ENCODE assay signal across 14 cellular contexts in the genomic region with DNA sequence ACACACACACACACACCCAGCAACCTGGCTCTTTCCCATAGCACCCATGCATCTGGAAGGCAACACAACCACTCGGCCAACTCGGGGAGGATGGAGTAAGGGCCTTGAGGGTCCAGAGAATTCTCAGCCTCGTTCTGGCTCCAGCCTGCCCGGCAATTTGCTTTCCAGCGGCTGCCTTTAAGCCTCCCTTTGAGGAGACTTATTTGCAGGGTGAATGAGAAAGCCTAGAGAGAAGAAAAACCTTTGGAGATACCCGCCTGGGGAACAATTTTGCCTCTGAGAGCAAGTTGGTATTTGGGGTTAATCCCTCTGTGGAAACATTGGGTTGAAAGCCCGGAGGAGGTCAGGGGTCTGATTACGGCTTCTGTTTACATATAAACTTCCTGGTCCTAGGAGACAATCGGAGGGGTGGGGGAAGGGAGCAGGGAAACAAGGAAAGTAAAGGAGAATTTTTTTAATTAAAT.
DNase-seq lines count a peak whose midpoint lies in the region; ATAC-seq and TF ChIP-seq lines count a peak whose summit lies in the region.
"Had no signal": no experiment of that assay in that cellular context is flagged by ENCODE, and none has a peak within 500 bp of the region (broad histone marks: within the 10 kb centered on the region; RNA-seq: fewer than 3 reads in every experiment).

No MANE protein-coding gene starts in this region.

- peak overlapping the region; percentile 91 for H3K27ac Mint-ChIP-seq in chondrocyte (ENCODE audit: unreplicated experiment)
- no peak overlapping the region for H3K27ac Mint-ChIP-seq in effector memory CD8-positive, alpha-beta T cell
- H3K27ac Mint-ChIP-seq: activated naive CD8-positive, alpha-beta T cell treated with anti-CD3 and anti-CD28 coated beads for 36 hours had no signal

- TF ChIP-seq CTCF in chondrocyte (IDR thresholded peaks at IDR 0.05) = no peak

- no peak for TF ChIP-seq POLR2A in erythroblast (IDR thresholded peaks at IDR 0.05; ENCODE audit: low read length)

- peaks cover 3% of the 10 kb centered on the region for H3K27me3 Mint-ChIP-seq in chondrocyte (ENCODE audit: low read depth)
- H3K27me3 Mint-ChIP-seq in effector memory CD8-positive, alpha-beta T cell = peaks cover 25 to 76% of the 10 kb centered on the region in 2 donors

- peaks cover 70% of the 10 kb centered on the region for H3K4me1 Mint-ChIP-seq in chondrocyte (ENCODE audit: low read depth)
- H3K4me1 Mint-ChIP-seq in effector memory CD8-positive, alpha-beta T cell (ENCODE audit: low read depth in 2 of 2) = no peaks in the 10 kb centered on the region

- DNase-seq in NCI-H82 (lab: John Stamatoyannopoulos, UW) (peak; percentile 23), NCI-H82 treated with DMSO at 0.1 percent for 48 hours (lab: John Stamatoyannopoulos, UW; ENCODE audit: unreplicated experiment) (no peak), chondrocyte (ENCODE audit: low spot score) (no peak), mesenteric fat pad (ENCODE audit: low spot score) (peak; percentile 55), erythroblast (lab: John Stamatoyannopoulos, UW) (no peak)
- no peak for DNase-seq in activated CD4-positive, alpha-beta T cell treated with anti-CD3 and anti-CD28 coated beads, Interleukin-2, amount 50 U/mL, for 1 hour
- DNase-seq in effector memory CD8-positive, alpha-beta T cell = no peak
- DNase-seq: activated CD4-positive, CD25-positive, alpha-beta regulatory T cell treated with anti-CD3 and anti-CD28 coated beads, Interleukin-2, amount 50 U/mL, for 72 hours; activated naive CD8-positive, alpha-beta T cell treated with anti-CD3 and anti-CD28 coated beads for 36 hours; cerebellar nuclear complex; MG63; NCI-H345; T-helper 1 cell had no signal

- peaks cover 2% of the 10 kb centered on the region for H3K36me3 Mint-ChIP-seq in chondrocyte (ENCODE audit: low read depth)
- no peaks in the 10 kb centered on the region for H3K36me3 Mint-ChIP-seq in effector memory CD8-positive, alpha-beta T cell (ENCODE audit: insufficient read depth)
- H3K36me3 Mint-ChIP-seq: activated naive CD8-positive, alpha-beta T cell treated with anti-CD3 and anti-CD28 coated beads for 36 hours had no signal

- ATAC-seq in HG02852 (IDR thresholded peaks at IDR 0.05; ENCODE audit: unreplicated experiment) = no peak
- ATAC-seq in effector memory CD8-positive, alpha-beta T cell (replicated peaks) = no peak

- no peak overlapping the region for H3K4me3 Mint-ChIP-seq in chondrocyte (ENCODE audit: unreplicated experiment)
- H3K4me3 Mint-ChIP-seq in effector memory CD8-positive, alpha-beta T cell = no peak overlapping the region
- H3K4me3 Mint-ChIP-seq: activated naive CD8-positive, alpha-beta T cell treated with anti-CD3 and anti-CD28 coated beads for 36 hours had no signal

- no peaks in the 10 kb centered on the region for H3K9me3 Mint-ChIP-seq in chondrocyte (ENCODE audit: low read depth)
- no peaks in the 10 kb centered on the region for H3K9me3 Mint-ChIP-seq in effector memory CD8-positive, alpha-beta T cell
- H3K9me3 Mint-ChIP-seq: activated naive CD8-positive, alpha-beta T cell treated with anti-CD3 and anti-CD28 coated beads for 36 hours had no signal

Comparison
In these comparisons a context has a peak if more than half of its experiments do, and no peak if none do; other contexts are left out.
1. DNase-seq: peak in NCI-H82 (single experiment) and mesenteric fat pad (single experiment); none in NCI-H82 treated with DMSO at 0.1 percent for 48 hours (single experiment), chondrocyte (single experiment), erythroblast (0 of 2), activated CD4-positive, alpha-beta T cell treated with anti-CD3 and anti-CD28 coated beads, Interleukin-2, amount 50 U/mL, for 1 hour (single experiment) and effector memory CD8-positive, alpha-beta T cell (0 of 3).